In the genomic region with DNA sequence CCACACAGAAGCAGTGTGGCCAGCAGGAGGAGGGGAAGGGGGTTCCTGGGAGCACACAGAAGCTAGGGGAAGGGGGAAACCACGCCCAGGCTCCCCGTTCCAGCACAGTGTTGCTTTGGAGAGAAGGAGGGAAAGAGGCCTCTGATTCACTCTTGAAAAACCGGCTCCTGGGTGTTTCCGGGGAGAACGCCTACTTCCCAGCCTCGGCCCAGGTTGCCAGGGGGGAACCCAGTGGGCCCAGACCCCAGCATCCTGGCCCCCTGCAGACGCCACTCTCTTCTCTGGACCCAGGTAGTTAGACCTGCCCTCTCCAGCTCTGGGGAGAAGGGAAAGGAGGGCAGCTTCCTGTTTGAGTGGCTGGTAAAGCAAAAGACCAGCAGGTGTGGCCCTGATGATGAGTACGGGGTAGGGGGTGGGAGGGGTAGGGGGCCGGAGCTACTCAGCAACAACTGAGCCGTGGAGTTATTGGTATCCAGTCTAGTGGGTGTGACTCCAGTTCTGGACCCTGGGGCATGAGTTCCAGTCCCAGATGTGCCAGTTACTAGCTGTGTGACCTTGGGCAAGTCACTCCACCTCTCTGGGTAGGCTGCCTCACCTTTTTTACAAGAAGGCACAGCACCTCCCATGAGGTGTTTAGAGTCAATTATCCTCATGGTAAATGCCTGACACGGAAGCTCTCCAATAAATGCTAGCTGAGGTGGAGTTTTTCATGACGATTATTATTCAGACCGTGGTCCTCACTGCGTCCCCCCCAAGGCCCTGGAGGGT, we compare ENCODE assay signal across 1 cellular context.
TF ChIP-seq lines count a peak whose summit lies in the region.

No MANE protein-coding gene starts in this region.

TF ChIP-seq in GM12878, 131 proteins besides CTCF, POLR2A, EP300 and RAD21:
- TF ChIP-seq SIX5 (IDR thresholded peaks at IDR 0.05; ENCODE audit: low read depth, low read length, severe bottlenecking) = no peak
- TF ChIP-seq TAF1 (IDR thresholded peaks at IDR 0.05; ENCODE audit: borderline replicate concordance, low read depth, low read length) = no peak
- no peak for TF ChIP-seq E2F4 (IDR thresholded peaks at IDR 0.05; ENCODE audit: low read depth, low read length)
- TF ChIP-seq YBX1 (IDR thresholded peaks at IDR 0.05) = no peak
- no peak for TF ChIP-seq ATF7 (IDR thresholded peaks at IDR 0.05; ENCODE audit: low read depth)
- no peak for TF ChIP-seq SREBF2 (IDR thresholded peaks at IDR 0.05; ENCODE audit: low read length)
- no peak for TF ChIP-seq CHD4 (IDR thresholded peaks at IDR 0.05)
- TF ChIP-seq, protein P1, sequence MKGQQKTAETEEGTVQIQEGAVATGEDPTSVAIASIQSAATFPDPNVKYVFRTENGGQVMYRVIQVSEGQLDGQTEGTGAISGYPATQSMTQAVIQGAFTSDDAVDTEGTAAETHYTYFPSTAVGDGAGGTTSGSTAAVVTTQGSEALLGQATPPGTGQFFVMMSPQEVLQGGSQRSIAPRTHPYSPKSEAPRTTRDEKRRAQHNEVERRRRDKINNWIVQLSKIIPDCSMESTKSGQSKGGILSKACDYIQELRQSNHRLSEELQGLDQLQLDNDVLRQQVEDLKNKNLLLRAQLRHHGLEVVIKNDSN (IDR thresholded peaks at IDR 0.05; ENCODE audit: borderline replicate concordance, extremely low read length, insufficient read depth, low read depth, low read length) = no peak
- TF ChIP-seq BHLHE40 (IDR thresholded peaks at IDR 0.05; ENCODE audit: borderline replicate concordance in 1 of 2, low read depth in 2 of 2, low read length in 1 of 2) = no peak
- TF ChIP-seq NR2C2 (IDR thresholded peaks at IDR 0.05; ENCODE audit: borderline replicate concordance, control insufficient read depth, insufficient read length, low read depth) = no peak
- TF ChIP-seq SUZ12 (IDR thresholded peaks at IDR 0.05; ENCODE audit: unreplicated experiment) = no peak
- no peak for TF ChIP-seq TBL1XR1 (IDR thresholded peaks at IDR 0.05; ENCODE audit: low read depth, low read length)
- no peak for TF ChIP-seq HDAC2 (IDR thresholded peaks at IDR 0.05)
- no peak for TF ChIP-seq REST (IDR thresholded peaks at IDR 0.05; ENCODE audit: low read depth, low read length)
- TF ChIP-seq DPF2 (IDR thresholded peaks at IDR 0.05) = no peak
- no peak for TF ChIP-seq IKZF2 (IDR thresholded peaks at IDR 0.05)
- TF ChIP-seq, protein P2, sequence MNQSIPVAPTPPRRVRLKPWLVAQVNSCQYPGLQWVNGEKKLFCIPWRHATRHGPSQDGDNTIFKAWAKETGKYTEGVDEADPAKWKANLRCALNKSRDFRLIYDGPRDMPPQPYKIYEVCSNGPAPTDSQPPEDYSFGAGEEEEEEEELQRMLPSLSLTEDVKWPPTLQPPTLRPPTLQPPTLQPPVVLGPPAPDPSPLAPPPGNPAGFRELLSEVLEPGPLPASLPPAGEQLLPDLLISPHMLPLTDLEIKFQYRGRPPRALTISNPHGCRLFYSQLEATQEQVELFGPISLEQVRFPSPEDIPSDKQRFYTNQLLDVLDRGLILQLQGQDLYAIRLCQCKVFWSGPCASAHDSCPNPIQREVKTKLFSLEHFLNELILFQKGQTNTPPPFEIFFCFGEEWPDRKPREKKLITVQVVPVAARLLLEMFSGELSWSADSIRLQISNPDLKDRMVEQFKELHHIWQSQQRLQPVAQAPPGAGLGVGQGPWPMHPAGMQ (IDR thresholded peaks at IDR 0.05; ENCODE audit: borderline replicate concordance) = no peak
- TF ChIP-seq BCLAF1 (IDR thresholded peaks at IDR 0.05) = no peak
